In genomic region chr3:194135806-194136518, GRCh38 we compare ENCODE assay signal across 8 cellular contexts. TPM values are rescaled to one million over a fixed set of nuclear protein-coding genes. Genes with fewer than 3 reads are reported as not detected.
A peak's percentile ranks its signal among the peaks of the same experiment; 100 is the strongest.
DNase-seq lines count a peak whose midpoint lies in the region; ATAC-seq and TF ChIP-seq lines count a peak whose summit lies in the region.

HES1 (plus strand) TSS chr3:194136148; CDS start chr3:194136381, 233 bp downstream.

- peak within 1 kb of the TSS; percentile 100 for H3K27ac Mint-ChIP-seq in chondrocyte (ENCODE audit: unreplicated experiment)

- no peaks in the 10 kb centered on the region for H3K9me3 Mint-ChIP-seq in chondrocyte (ENCODE audit: low read depth)

- no peak for TF ChIP-seq CTCF in DOHH2 (IDR thresholded peaks at IDR 0.05; ENCODE audit: low read depth, low read length, poor library complexity, severe bottlenecking)
- no peak for TF ChIP-seq CTCF in chondrocyte (IDR thresholded peaks at IDR 0.05)

- H3K4me1 ChIP-seq in DOHH2 (ENCODE audit: control insufficient read depth, low read length) (peaks cover 82% of the 10 kb centered on the region), HAP-1 (peaks cover 60% of the 10 kb centered on the region)

- H3K4me3 ChIP-seq in DOHH2 (ENCODE audit: low read length): peak within 1 kb of the TSS; percentile 77
- peak within 1 kb of the TSS; percentile 50 for H3K4me3 ChIP-seq in HAP-1
- H3K4me3 ChIP-seq in skeletal muscle cell (ENCODE audit: low read depth, low read length): peak within 1 kb of the TSS; percentile 62

- H3K4me1 Mint-ChIP-seq in chondrocyte (ENCODE audit: low read depth): peaks cover 66% of the 10 kb centered on the region

- peaks cover 51% of the 10 kb centered on the region for H3F3A ChIP-seq in DOHH2 (ENCODE audit: control insufficient read depth, insufficient read depth)

- in situ Hi-C loops in HAP-1 (cut with MboI; ENCODE audit: low sequenced_read_pairs): loop anchor here (5.0 to 10.0 kb wide), 2 partner anchors 179 to 349 kb away; no protein-coding TSS in a partner anchor

- no peak for ATAC-seq in GM19467 (IDR thresholded peaks at IDR 0.05; ENCODE audit: unreplicated experiment)

- H3K4me2 ChIP-seq in DOHH2 (ENCODE audit: low read length): peak within 1 kb of the TSS; percentile 76

- no peaks in the 10 kb centered on the region for H3K9me3 ChIP-seq in DOHH2 (ENCODE audit: control insufficient read depth, insufficient read depth, low read length)
- no peaks in the 10 kb centered on the region for H3K9me3 ChIP-seq in HAP-1

- peak within 1 kb of the TSS; percentile 98 for H3K4me3 Mint-ChIP-seq in chondrocyte (ENCODE audit: unreplicated experiment)

- peak within 1 kb of the TSS; percentile 56 for H3K27ac ChIP-seq in DOHH2 (ENCODE audit: low read depth, low read length)

- H3K27me3 ChIP-seq in DOHH2 (ENCODE audit: control insufficient read depth, low read length) (peaks cover 23% of the 10 kb centered on the region), HAP-1 (ENCODE audit: low read depth) (no peaks in the 10 kb centered on the region)

- H3K27me3 Mint-ChIP-seq in chondrocyte (ENCODE audit: low read depth): peaks cover 5% of the 10 kb centered on the region

- H3K36me3 ChIP-seq in DOHH2 (ENCODE audit: control insufficient read depth, low read length): peaks cover 15% of the 10 kb centered on the region
- no peaks in the 10 kb centered on the region for H3K36me3 ChIP-seq in HAP-1 (replicated peaks)

- DNase-seq in HAP-1 (ENCODE audit: low spot score in 2 of 2): peak; percentile 94 to 95
- peak; percentile 91 for DNase-seq in NCI-H146 (lab: John Stamatoyannopoulos, UW)
- DNase-seq in T-helper 2 cell: peak in 3 of 5 experiments; percentile 11 to 36 (median 20)
- peak; percentile 95 for DNase-seq in chondrocyte (ENCODE audit: low spot score)
- DNase-seq in inferior parietal cortex (ENCODE audit: extremely low spot score): peak; percentile 82
- DNase-seq in skeletal muscle cell (ENCODE audit: low read depth): peak; percentile 96

- H4K20me1 ChIP-seq in DOHH2 (ENCODE audit: control insufficient read depth, insufficient read depth, low read depth, low read length): no peaks in the 10 kb centered on the region

- H3K79me2 ChIP-seq in DOHH2 (ENCODE audit: control insufficient read depth, low read length): peaks cover 24% of the 10 kb centered on the region

- H3K36me3 Mint-ChIP-seq in chondrocyte (ENCODE audit: low read depth): peaks cover 2% of the 10 kb centered on the region

- H3K9me2 ChIP-seq in DOHH2 (replicated peaks; ENCODE audit: control insufficient read depth, low read length): no peaks in the 10 kb centered on the region

RNA-seq across cellular contexts. Expression of gene HES1, which starts in this region (rescaled TPM):
- total RNA-seq in chondrocyte: 30.4 to 36.7 TPM (median 31.2 TPM) in 3 replicates

Comparison
In these comparisons a context has a peak if more than half of its experiments do, and no peak if none do; other contexts are left out.
1. DNase-seq: peak in every context shown above with its lines; median percentile 96 in skeletal muscle cell; 95 in chondrocyte; 94 in HAP-1; 91 in NCI-H146; 82 in inferior parietal cortex; 20 in T-helper 2 cell.